Comparison of ENCODE assay signal across 10 cellular contexts in genomic region chr2:136235451-136236418, GRCh38.
DNase-seq lines count a peak whose midpoint lies in the region; ATAC-seq and TF ChIP-seq lines count a peak whose summit lies in the region.
"Had no signal": no experiment of that assay in that cellular context is flagged by ENCODE, and none has a peak within 500 bp of the region (broad histone marks: within the 10 kb centered on the region; RNA-seq: fewer than 3 reads in every experiment).

No MANE protein-coding gene starts in this region.

- no peak overlapping the region for H3K27ac Mint-ChIP-seq in CD4-positive, alpha-beta T cell

- no peak overlapping the region for H3K4me3 ChIP-seq in epithelial cell of proximal tubule (ENCODE audit: low read depth, low read length)

- H3K27me3 ChIP-seq in CD4-positive, alpha-beta T cell (ENCODE audit: control insufficient read depth, insufficient read depth, low read length): no peaks in the 10 kb centered on the region

- no peak for ATAC-seq in stimulated activated naive CD8-positive, alpha-beta T cell treated with anti-CD3 and anti-CD28 coated beads, Interleukin-15, Interleukin-2, amounts not matched to agents 100 U/mL and 50 U/mL, for 24 hours
- ATAC-seq in HG02571 (IDR thresholded peaks at IDR 0.05; ENCODE audit: unreplicated experiment): no peak
- ATAC-seq in CD4-positive, alpha-beta T cell (ENCODE audit: poor library complexity): no peak

- H3K9me3 ChIP-seq in CD4-positive, alpha-beta T cell (ENCODE audit: control insufficient read depth, low read length): no peaks in the 10 kb centered on the region

- H3K4me3 Mint-ChIP-seq in CD4-positive, alpha-beta T cell: no peak overlapping the region

- H3K27me3 Mint-ChIP-seq in CD4-positive, alpha-beta T cell: no peaks in the 10 kb centered on the region

- DNase-seq in HCEC 1CT (peak; percentile 46), RKO (ENCODE audit: low spot score) (peak; percentile 79), epithelial cell of proximal tubule (ENCODE audit: low read depth) (peak; percentile 83), renal cortical epithelial cell (ENCODE audit: low read depth) (peak; percentile 99)
- DNase-seq in stimulated activated naive CD8-positive, alpha-beta T cell treated with anti-CD3 and anti-CD28 coated beads, Interleukin-15, Interleukin-2, amounts not matched to agents 100 U/mL and 50 U/mL, for 24 hours: no peak
- DNase-seq in CD4-positive, alpha-beta T cell: no peak
- DNase-seq: KBM-7, midbrain, NCI-H524 had no signal

- POLR2A ChIA-PET in CD4-positive, alpha-beta T cell (lab: Charles Lee): no interaction called here

- CTCF ChIA-PET in CD4-positive, alpha-beta T cell (lab: Charles Lee): interaction anchor here (3.8 kb wide), 1 partner anchor 99 kb away, joined by 24 read pairs; no protein-coding TSS in a partner anchor

- H3K27ac ChIP-seq in CD4-positive, alpha-beta T cell (ENCODE audit: low read depth, low read length): no peak overlapping the region

- H3K4me1 Mint-ChIP-seq in CD4-positive, alpha-beta T cell (ENCODE audit: low read depth): peaks cover 36% of the 10 kb centered on the region

- intact Hi-C loops in CD4-positive, alpha-beta T cell (cut with DNase I, micrococcal nuclease): loop anchor here (5.0 kb wide), 2 partner anchors 47 to 93 kb away; no protein-coding TSS in a partner anchor

- TF ChIP-seq CTCF in epithelial cell of proximal tubule (conservative IDR thresholded peaks at IDR 0.05; ENCODE audit: low read depth, low read length): no peak
- TF ChIP-seq CTCF in CD4-positive, alpha-beta T cell (IDR thresholded peaks at IDR 0.05): no peak

- H3K36me3 Mint-ChIP-seq in CD4-positive, alpha-beta T cell (ENCODE audit: low read depth): no peaks in the 10 kb centered on the region

- H3K9me3 Mint-ChIP-seq in CD4-positive, alpha-beta T cell: no peaks in the 10 kb centered on the region

Comparison
In these comparisons a context has a peak if more than half of its experiments do, and no peak if none do; other contexts are left out.
1. DNase-seq: peak in HCEC 1CT (single experiment), RKO (single experiment), epithelial cell of proximal tubule (single experiment) and renal cortical epithelial cell (single experiment); none in stimulated activated naive CD8-positive, alpha-beta T cell treated with anti-CD3 and anti-CD28 coated beads, Interleukin-15, Interleukin-2, amounts not matched to agents 100 U/mL and 50 U/mL, for 24 hours (single experiment) and CD4-positive, alpha-beta T cell (0 of 10).